Comparison of ENCODE assay signal across 8 cellular contexts in genomic region chr3:182792901-182793662, GRCh38. TPM values are rescaled to one million over a fixed set of nuclear protein-coding genes. Genes with fewer than 3 reads are reported as not detected.
DNase-seq lines count a peak whose midpoint lies in the region; ATAC-seq and TF ChIP-seq lines count a peak whose summit lies in the region.

Gene ATP11B (plus strand): TSS chr3:182793504. CDS start chr3:182793760, 256 bp downstream.

- peak; percentile 47 for DNase-seq in ACHN
- peak; percentile 45 for DNase-seq in NCI-H2196 treated with DMSO at 0.1 percent for 48 hours (lab: John Stamatoyannopoulos, UW; ENCODE audit: unreplicated experiment)
- peak; percentile 84 for DNase-seq in activated B cell treated with CpG ODN at 0.5 μM for 24 hours
- peak in 59 of 61 donors; percentile 13 to 87 (median 66) for DNase-seq in caudate nucleus (lab: John Stamatoyannopoulos, UW)
- DNase-seq in iris pigment epithelial cell (ENCODE audit: low read depth): peak; percentile 64
- DNase-seq in stimulated activated CD4-positive, alpha-beta T cell treated with anti-CD3 and anti-CD28 coated beads, Interleukin-12 subunit alpha, Interleukin-12 subunit beta, amount 100 ng/mL, for 24 hours (ENCODE audit: low read depth in 2 of 2): peak; percentile 59 to 61

- no peaks in the 10 kb centered on the region for H3K27me3 Mint-ChIP-seq in activated B cell treated with CpG ODN at 0.5 μM for 24 hours

- no peak for TF ChIP-seq CTCF in activated B cell treated with CpG ODN at 0.5 μM for 24 hours (IDR thresholded peaks at IDR 0.05)

- H3K27ac ChIP-seq in caudate nucleus (ENCODE audit: low read depth, low read length): peak within 1 kb of the TSS; percentile 85

- POLR2A ChIA-PET in activated B cell treated with CpG ODN at 0.5 μM for 24 hours (lab: Charles Lee): interaction anchor here (0.6 to 2.2 kb wide), 9 partner anchors 15 to 635 kb away, joined by 3 to 13 read pairs (median 4); no protein-coding TSS in a partner anchor

- peaks cover 16% of the 10 kb centered on the region for H3K36me3 Mint-ChIP-seq in activated B cell treated with CpG ODN at 0.5 μM for 24 hours (ENCODE audit: low read depth)

- in situ Hi-C loops in ACHN (cut with HindIII; ENCODE audit: low pct_ligation_motif_present, low pct_unique_long_range_greater_than_20kb, low sequenced_read_pairs): no loop called here

- CTCF ChIA-PET in activated B cell treated with CpG ODN at 0.5 μM for 24 hours (lab: Charles Lee): interaction anchor here (3.5 kb wide), 1 partner anchor 78 kb away, joined by 25 read pairs; no protein-coding TSS in a partner anchor

- peak within 1 kb of the TSS; percentile 99 for H3K4me3 Mint-ChIP-seq in activated B cell treated with CpG ODN at 0.5 μM for 24 hours

- no peaks in the 10 kb centered on the region for H3K9me3 Mint-ChIP-seq in activated B cell treated with CpG ODN at 0.5 μM for 24 hours

- ATAC-seq in GM18858 (IDR thresholded peaks at IDR 0.05; ENCODE audit: unreplicated experiment) (peak; percentile 48), HG03060 (IDR thresholded peaks at IDR 0.05; ENCODE audit: low read depth, unreplicated experiment) (peak; percentile 35), activated B cell treated with CpG ODN at 0.5 μM for 24 hours (ENCODE audit: low read depth) (peak; percentile 75)

- H3K4me1 Mint-ChIP-seq in activated B cell treated with CpG ODN at 0.5 μM for 24 hours: peaks cover 37% of the 10 kb centered on the region

- intact Hi-C loops in activated B cell treated with CpG ODN at 0.5 μM for 24 hours (cut with micrococcal nuclease): loop anchor here (1.0 to 5.0 kb wide), 4 partner anchors 63 to 1881 kb away; partner anchors contain the start of genes DCUN1D1, FXR1 and MCCC1

- H3K27ac Mint-ChIP-seq in activated B cell treated with CpG ODN at 0.5 μM for 24 hours: peak within 1 kb of the TSS; percentile 99

RNA-seq across cellular contexts. Expression of gene ATP11B, which starts in this region (rescaled TPM):
- total RNA-seq in activated B cell treated with CpG ODN at 0.5 μM for 24 hours: 87.4 and 93.3 TPM in 2 replicates

Comparison
In these comparisons a context has a peak if more than half of its experiments do, and no peak if none do; other contexts are left out.
1. Peak in every context shown above with its lines: DNase-seq, ATAC-seq and H3K27ac ChIP-seq.